ENCODE assay signal across 29 cellular contexts in the genomic region with DNA sequence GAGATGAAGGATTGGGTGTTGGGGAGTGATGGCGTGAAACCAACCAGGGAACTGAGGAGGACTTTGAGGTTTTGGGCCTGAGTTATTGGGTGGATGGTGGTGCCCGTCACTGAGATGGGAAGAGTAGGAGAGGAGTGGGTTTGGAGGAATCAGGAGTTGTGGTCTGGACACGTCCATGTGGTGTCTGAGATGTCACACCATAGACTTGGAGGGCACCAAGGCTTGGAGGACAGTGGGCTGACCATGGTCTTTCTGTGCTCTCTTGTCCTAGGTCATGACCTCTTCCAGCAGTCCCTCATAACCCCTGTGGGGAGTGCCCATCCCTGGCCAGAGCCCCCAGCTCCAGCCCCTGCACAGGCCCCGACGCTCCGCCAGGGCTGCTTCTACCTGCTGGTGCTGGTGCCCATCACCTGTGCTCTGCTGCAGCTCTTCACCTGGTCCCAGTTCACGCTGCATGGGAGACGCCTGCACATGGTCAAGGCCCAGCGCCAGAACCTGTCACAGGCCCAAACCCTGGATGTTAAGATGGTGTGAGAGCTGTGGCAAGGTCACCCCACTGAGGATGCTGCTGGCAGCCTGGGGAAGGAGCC. TPM values are rescaled to one million over a fixed set of nuclear protein-coding genes. Genes with fewer than 3 reads are reported as not detected.
DNase-seq lines count a peak whose midpoint lies in the region; ATAC-seq, FAIRE-seq and TF ChIP-seq lines count a peak whose summit lies in the region.
"Had no signal": no experiment of that assay in that cellular context is flagged by ENCODE, and none has a peak within 500 bp of the region (broad histone marks: within the 10 kb centered on the region; RNA-seq: fewer than 3 reads in every experiment).

No MANE protein-coding gene starts in this region.

- TF ChIP-seq POLR2A in HepG2 (IDR thresholded peaks at IDR 0.05; ENCODE audit: insufficient read depth in 1 of 2, low read depth in 2 of 2, low read length in 2 of 2) (no peak), right lobe of liver (IDR thresholded peaks at IDR 0.05) (no peak)

- H3K79me2 ChIP-seq in SK-N-SH (ENCODE audit: insufficient read depth) (no peaks in the 10 kb centered on the region), HepG2 (ENCODE audit: insufficient read depth, low read length) (no peaks in the 10 kb centered on the region), MM.1S (ENCODE audit: low read length) (no peaks in the 10 kb centered on the region)

- TF ChIP-seq CTCF in SK-N-SH (IDR thresholded peaks at IDR 0.05), result no peak
- TF ChIP-seq CTCF in HepG2 (CRISPR knock-in tag; IDR thresholded peaks at IDR 0.05), result no peak
- TF ChIP-seq CTCF in right lobe of liver (IDR thresholded peaks at IDR 0.05), result no peak
- TF ChIP-seq CTCF in glutamatergic neuron (IDR thresholded peaks at IDR 0.05; ENCODE audit: partially characterized antibody, unreplicated experiment), result no peak
- no peak for TF ChIP-seq CTCF in MM.1S (IDR thresholded peaks at IDR 0.05; ENCODE audit: low read length)

- no peak overlapping the region for H3K27ac ChIP-seq in SK-N-SH (ENCODE audit: low read depth in 2 of 2, low read length in 1 of 2)
- no peak overlapping the region for H3K27ac ChIP-seq in HepG2 (ENCODE audit: extremely low read length, insufficient read depth, low read length)
- H3K27ac ChIP-seq in right lobe of liver, result no peak overlapping the region
- H3K27ac ChIP-seq in MM.1S (ENCODE audit: low read length), result no peak overlapping the region
- H3K27ac ChIP-seq in SJCRH30, result no peak overlapping the region
- H3K27ac ChIP-seq: adrenal gland, C4-2B, colonic mucosa, pancreas, skin epidermis had no signal

- peak overlapping the region; percentile 1 for H3K27ac Mint-ChIP-seq in glutamatergic neuron (ENCODE audit: unreplicated experiment)
- H3K27ac Mint-ChIP-seq: activated CD4-positive, alpha-beta memory T cell treated with anti-CD3 and anti-CD28 coated beads, Interleukin-2, amount 10 ng/mL, durations not matched to agents 7 days and 5 days; IgD-negative memory B cell; nephron had no signal

- TF ChIP-seq EP300 in SK-N-SH (IDR thresholded peaks at IDR 0.05; ENCODE audit: borderline replicate concordance in 1 of 2, low read depth in 1 of 2, low read length in 1 of 2), result no peak
- no peak for TF ChIP-seq EP300 in HepG2 (IDR thresholded peaks at IDR 0.05; ENCODE audit: low read depth in 2 of 2, low read length in 2 of 2)
- TF ChIP-seq EP300 in HepG2 (CRISPR knock-in tag; IDR thresholded peaks at IDR 0.05; ENCODE audit: borderline replicate concordance), result no peak

- H3F3A ChIP-seq in SK-N-SH (replicated peaks; ENCODE audit: insufficient read depth) (peaks cover 15% of the 10 kb centered on the region), MM.1S (ENCODE audit: insufficient read depth, low read length) (peaks cover 5% of the 10 kb centered on the region; the same call in 1 of the 2 replicates)

- H3K4me3 Mint-ChIP-seq in glutamatergic neuron (ENCODE audit: unreplicated experiment), result no peak overlapping the region
- H3K4me3 Mint-ChIP-seq: activated CD4-positive, alpha-beta memory T cell treated with anti-CD3 and anti-CD28 coated beads, Interleukin-2, amount 10 ng/mL, durations not matched to agents 7 days and 5 days; IgD-negative memory B cell; immature natural killer cell; nephron had no signal

- H4K20me1 ChIP-seq in SK-N-SH (ENCODE audit: insufficient read depth), result peaks cover 3% of the 10 kb centered on the region; the same call in 1 of the 2 replicates
- H4K20me1 ChIP-seq in HepG2 (ENCODE audit: insufficient read depth, low read length), result no peaks in the 10 kb centered on the region
- no peaks in the 10 kb centered on the region for H4K20me1 ChIP-seq in MM.1S (ENCODE audit: insufficient read depth, low read length)

- peaks cover 8 to 14% of the 10 kb centered on the region in 2 experiments for H3K36me3 ChIP-seq in SK-N-SH (replicated peaks in 1 of 2; ENCODE audit: control insufficient read depth in 1 of 2, insufficient read depth in 2 of 2, low read length in 1 of 2)
- peaks cover 3% of the 10 kb centered on the region in 2 experiments; a peak in 2 of 5 replicates for H3K36me3 ChIP-seq in HepG2 (replicated peaks in 1 of 2; ENCODE audit: control insufficient read depth in 1 of 2, insufficient read depth in 2 of 2, low read length in 2 of 2)
- H3K36me3 ChIP-seq in right lobe of liver, result peaks cover 0 to 9% (median 3%) of the 10 kb centered on the region in 4 donors
- no peaks in the 10 kb centered on the region for H3K36me3 ChIP-seq in MM.1S (replicated peaks; ENCODE audit: insufficient read depth, low read length)
- H3K36me3 ChIP-seq in SJCRH30, result peaks cover 9% of the 10 kb centered on the region
- H3K36me3 ChIP-seq: colonic mucosa had no signal

- H3K4me1 ChIP-seq in SK-N-SH (ENCODE audit: control insufficient read depth in 1 of 2, insufficient read depth in 2 of 2, low read depth in 1 of 2, low read length in 1 of 2) (no peaks in the 10 kb centered on the region), HepG2 (ENCODE audit: insufficient read depth, low read length) (no peaks in the 10 kb centered on the region), right lobe of liver (peaks cover 0 to 6% (median 0%) of the 10 kb centered on the region in 4 donors), MM.1S (ENCODE audit: low read length) (no peaks in the 10 kb centered on the region), SJCRH30 (no peaks in the 10 kb centered on the region)
- H3K4me1 ChIP-seq: adrenal gland, colonic mucosa, pancreas had no signal

- intact Hi-C loops in HepG2 (cut with micrococcal nuclease; ENCODE audit: unreplicated experiment) (loop anchor here (2.0 to 5.0 kb wide), 2 partner anchors 27 to 53 kb away; a partner anchor contains a TSS), right lobe of liver (cut with DNase I) (no loop called here)

- ATAC-seq in SK-N-SH treated with all-trans-retinoic acid at 6 μM for 48 hours (no peak), HepG2 (no peak), right lobe of liver (no peak)
- ATAC-seq: HCT116, left cardiac atrium, mucosa of descending colon, pancreas had no signal

- H3K9me2 ChIP-seq in SK-N-SH (no peaks in the 10 kb centered on the region), MM.1S (replicated peaks; ENCODE audit: insufficient read depth, low read length) (no peaks in the 10 kb centered on the region)

- CTCF ChIA-PET in SK-N-SH (lab: Yijun Ruan, JAX) (no interaction called here), HepG2 (lab: Yijun Ruan, JAX; ENCODE audit: low intra/inter-chr PET ratio, low total read pairs) (no interaction called here)

- TF ChIP-seq RAD21 in SK-N-SH (IDR thresholded peaks at IDR 0.05; ENCODE audit: low read length) (no peak), HepG2 (CRISPR knock-in tag; IDR thresholded peaks at IDR 0.05) (no peak)

- H2AFZ ChIP-seq in SK-N-SH (ENCODE audit: low read depth), result no peak overlapping the region
- no peak overlapping the region for H2AFZ ChIP-seq in HepG2 (ENCODE audit: low read length)
- no peak overlapping the region for H2AFZ ChIP-seq in MM.1S (ENCODE audit: low read length)

- peaks cover 4% of the 10 kb centered on the region for H3K4me1 Mint-ChIP-seq in glutamatergic neuron (ENCODE audit: low read depth, unreplicated experiment)
- H3K4me1 Mint-ChIP-seq: nephron had no signal

- no peaks in the 10 kb centered on the region for H3K27me3 ChIP-seq in SK-N-SH (ENCODE audit: insufficient read depth)
- no peaks in the 10 kb centered on the region for H3K27me3 ChIP-seq in HepG2 (ENCODE audit: control insufficient read depth in 1 of 2, insufficient read depth in 2 of 2, low read length in 2 of 2)
- no peaks in the 10 kb centered on the region for H3K27me3 ChIP-seq in right lobe of liver
- no peaks in the 10 kb centered on the region for H3K27me3 ChIP-seq in MM.1S (replicated peaks; ENCODE audit: insufficient read depth, low read length)
- no peaks in the 10 kb centered on the region for H3K27me3 ChIP-seq in SJCRH30
- H3K27me3 ChIP-seq: adrenal gland, colonic mucosa, pancreas, upper lobe of left lung had no signal

- no peak for FAIRE-seq in HepG2 (lab: Jason Lieb, UNC)
- FAIRE-seq: pancreas, TTC549 had no signal

- H3K9me3 ChIP-seq in SK-N-SH, result no peaks in the 10 kb centered on the region
- no peaks in the 10 kb centered on the region for H3K9me3 ChIP-seq in HepG2 (ENCODE audit: low read length)
- H3K9me3 ChIP-seq in right lobe of liver, result no peaks in the 10 kb centered on the region
- H3K9me3 ChIP-seq in MM.1S (replicated peaks; ENCODE audit: insufficient read depth, low read length), result no peaks in the 10 kb centered on the region
- no peaks in the 10 kb centered on the region for H3K9me3 ChIP-seq in SJCRH30 (replicated peaks)
- H3K9me3 ChIP-seq: adrenal gland, colonic mucosa, mucosa of descending colon, pancreas, upper lobe of left lung had no signal

- no peaks in the 10 kb centered on the region for H3K36me3 Mint-ChIP-seq in glutamatergic neuron (ENCODE audit: unreplicated experiment)
- H3K36me3 Mint-ChIP-seq: IgD-negative memory B cell, immature natural killer cell had no signal

- DNase-seq in SK-N-SH (no peak), HepG2 (ENCODE audit: low spot score) (no peak), right lobe of liver (no peak), glutamatergic neuron (no peak), MM.1S (no peak), HCEC 1CT (no peak), SJCRH30 (no peak)
- DNase-seq: activated CD4-positive, alpha-beta memory T cell treated with anti-CD3 and anti-CD28 coated beads, Interleukin-2, amount 10 ng/mL, durations not matched to agents 7 days and 5 days; activated gamma-delta T cell; colonic mucosa; DND-41; effector CD4-positive, alpha-beta T cell; immature natural killer cell; left cardiac atrium; NCI-H1092; NCI-H1694; stimulated activated naive CD4-positive, alpha-beta T cell had no signal

- peaks cover 16% of the 10 kb centered on the region for H3K9me3 Mint-ChIP-seq in glutamatergic neuron (ENCODE audit: unreplicated experiment)
- H3K9me3 Mint-ChIP-seq: activated CD4-positive, alpha-beta memory T cell treated with anti-CD3 and anti-CD28 coated beads, Interleukin-2, amount 10 ng/mL, durations not matched to agents 7 days and 5 days; IgD-negative memory B cell; immature natural killer cell; nephron had no signal

- H3K4me2 ChIP-seq in SK-N-SH (no peak overlapping the region), HepG2 (ENCODE audit: low read depth, low read length) (no peak overlapping the region), MM.1S (ENCODE audit: low read depth, low read length) (no peak overlapping the region)

- H3K4me3 ChIP-seq in SK-N-SH (ENCODE audit: low read depth in 2 of 2, low read length in 1 of 2) (no peak overlapping the region), HepG2 (replicated peaks in 1 of 3; ENCODE audit: insufficient read depth in 1 of 3, low read depth in 2 of 3, low read length in 3 of 3) (no peak overlapping the region), right lobe of liver (no peak overlapping the region), MM.1S (ENCODE audit: low read length) (no peak overlapping the region), SJCRH30 (no peak overlapping the region)
- H3K4me3 ChIP-seq: adrenal gland, colonic mucosa, mucosa of descending colon, pancreas, skin epidermis, upper lobe of left lung had no signal

- in situ Hi-C loops in HepG2 (cut with HindIII; ENCODE audit: extremely low pct_ligation_motif_present, low pct_unique_long_range_greater_than_20kb), result loop anchor here (10.0 kb wide), 1 partner anchor 71 kb away; no protein-coding TSS in a partner anchor

- BruUV-seq in HepG2 (replicated peaks; lab: Mats Ljungman, UMichigan), result no TSS peak

- H3K9ac ChIP-seq in SK-N-SH (no peak overlapping the region), HepG2 (ENCODE audit: insufficient read depth, low read depth, low read length) (no peak overlapping the region), MM.1S (ENCODE audit: low read length) (no peak overlapping the region)

- peaks cover 8% of the 10 kb centered on the region for H3K27me3 Mint-ChIP-seq in glutamatergic neuron (ENCODE audit: unreplicated experiment)
- H3K27me3 Mint-ChIP-seq: activated CD4-positive, alpha-beta memory T cell treated with anti-CD3 and anti-CD28 coated beads, Interleukin-2, amount 10 ng/mL, durations not matched to agents 7 days and 5 days; IgD-negative memory B cell had no signal

- 95% methylated on average over 9 of the region's 9 CpGs for WGBS in SK-N-SH (ENCODE audit: low lambda C conversion rate)
- 98% methylated on average over 9 of the region's 9 CpGs for WGBS in HepG2 (ENCODE audit: low lambda C conversion rate)
- 100% methylated on average over 4 of the region's 9 CpGs for WGBS in right lobe of liver (ENCODE audit: insufficient coverage, low coverage, low lambda C conversion rate, missing lambda C conversion rate)

- POLR2A ChIA-PET in SK-N-SH (lab: Yijun Ruan, JAX) (interaction anchor here (1.6 kb wide), 1 partner anchor 72 kb away, joined by 4 read pairs; no protein-coding TSS in a partner anchor), HepG2 (lab: Yijun Ruan, JAX) (interaction anchor here (1.7 kb wide), 1 partner anchor 12 kb away, joined by 3 read pairs; no protein-coding TSS in a partner anchor)

RNA-seq across cellular contexts. Expression of a gene that starts 24.2 kb away (rescaled TPM):
- polyA plus RNA-seq in SK-N-SH (2012; rRNA removed) (0.05 and 0.07 TPM in 2 replicates), HepG2 (2011; rRNA removed) (0.05 TPM in 2 replicates)
- polyA plus RNA-seq in SK-N-SH (2012; cell fraction: cytosol; rRNA removed), result 0.03 and 0.07 TPM in 2 replicates
- polyA plus RNA-seq in SK-N-SH (2012; cell fraction: nucleus; rRNA removed), result 0.08 and 0.19 TPM in 2 replicates
- total RNA-seq in HepG2 (2016; rRNA removed; fragmentation: Illumina TruSeq; extraction: Trizol) (0.07 TPM in 1 of 2 replicates, not detected in the other), right lobe of liver (not detected), glutamatergic neuron (ENCODE audit: unreplicated experiment) (not detected)
- total RNA-seq in HepG2 (2016; cell fraction: cytosol; rRNA removed; fragmentation: Illumina TruSeq; extraction: Trizol; ENCODE audit: low read depth), result 0.40 TPM in 1 of 2 replicates, not detected in the other
- not detected in 2 replicates for total RNA-seq in HepG2 (2016; cell fraction: insoluble cytoplasmic fraction; rRNA removed; fragmentation: Illumina TruSeq; extraction: Trizol)
- 0.28 TPM in 1 of 2 replicates, not detected in the other for total RNA-seq in HepG2 (2016; cell fraction: membrane; rRNA removed; fragmentation: Illumina TruSeq; extraction: Trizol)
- total RNA-seq in HepG2 (2016; cell fraction: nucleus; rRNA removed; fragmentation: Illumina TruSeq; extraction: Trizol), result not detected in 2 replicates
- 0.12 and 0.17 TPM in 2 replicates for polyA plus RNA-seq in HepG2 (2011; cell fraction: cytosol; rRNA removed)
- polyA plus RNA-seq in HepG2 (2011; cell fraction: nucleus; rRNA removed), result 0.19 TPM in 1 of 2 replicates, not detected in the other
- 1.3 TPM in 2 replicates for polyA plus RNA-seq in HepG2 (2012)
- polyA plus RNA-seq in HepG2 (2016; cell fraction: cytosol; fragmentation: Illumina TruSeq; extraction: Trizol; ENCODE audit: low read depth), result 0.15 and 0.16 TPM in 2 replicates
- polyA plus RNA-seq in HepG2 (2016; cell fraction: insoluble cytoplasmic fraction; fragmentation: Illumina TruSeq; extraction: Trizol; ENCODE audit: low read depth), result 0.26 TPM in 1 of 2 replicates, not detected in the other
- polyA plus RNA-seq in HepG2 (2016; cell fraction: membrane; fragmentation: Illumina TruSeq; extraction: Trizol; ENCODE audit: low read depth), result 0.19 TPM in 1 of 2 replicates, not detected in the other
- not detected in 2 replicates for polyA plus RNA-seq in HepG2 (2016; cell fraction: nucleus; fragmentation: Illumina TruSeq; extraction: Trizol; ENCODE audit: insufficient read depth, low read depth)
- 0.32 and 1.9 TPM in 2 replicates for polyA minus RNA-seq in HepG2 (2011; rRNA and poly(A)+ RNA removed; ENCODE audit: low replicate concordance)
- not detected in 2 replicates for polyA minus RNA-seq in HepG2 (2011; cell fraction: cytosol; rRNA and poly(A)+ RNA removed)
- 0.39 TPM in 1 of 2 replicates, not detected in the other for polyA minus RNA-seq in HepG2 (2011; cell fraction: nucleus; rRNA and poly(A)+ RNA removed)
- 0.08 and 0.15 TPM in 2 replicates for total RNA-seq in SJCRH30 (2014; rRNA removed; shearing (Covaris generic))
- total RNA-seq: left cardiac atrium, lung microvascular endothelial cell had no signal

RNA-seq across cellular contexts. Expression of a gene that starts 27.0 kb away (rescaled TPM):
- polyA plus RNA-seq in SK-N-SH (2012; rRNA removed), result 106 and 117 TPM in 2 replicates
- 75.0 and 94.7 TPM in 2 replicates for polyA plus RNA-seq in SK-N-SH (2012; cell fraction: cytosol; rRNA removed)
- polyA plus RNA-seq in SK-N-SH (2012; cell fraction: nucleus; rRNA removed), result 108 and 123 TPM in 2 replicates
- total RNA-seq in HepG2 (2016; rRNA removed; fragmentation: Illumina TruSeq; extraction: Trizol), result 62.8 and 69.4 TPM in 2 replicates
- 14.7 and 16.3 TPM in 2 replicates for total RNA-seq in HepG2 (2016; cell fraction: cytosol; rRNA removed; fragmentation: Illumina TruSeq; extraction: Trizol; ENCODE audit: low read depth)
- 63.0 and 73.2 TPM in 2 replicates for total RNA-seq in HepG2 (2016; cell fraction: insoluble cytoplasmic fraction; rRNA removed; fragmentation: Illumina TruSeq; extraction: Trizol)
- total RNA-seq in HepG2 (2016; cell fraction: membrane; rRNA removed; fragmentation: Illumina TruSeq; extraction: Trizol), result 32.7 and 37.9 TPM in 2 replicates
- total RNA-seq in HepG2 (2016; cell fraction: nucleus; rRNA removed; fragmentation: Illumina TruSeq; extraction: Trizol), result 35.2 and 40.1 TPM in 2 replicates
- 59.6 and 75.9 TPM in 2 replicates for polyA plus RNA-seq in HepG2 (2011; rRNA removed)
- 51.7 and 56.1 TPM in 2 replicates for polyA plus RNA-seq in HepG2 (2011; cell fraction: cytosol; rRNA removed)
- polyA plus RNA-seq in HepG2 (2011; cell fraction: nucleus; rRNA removed), result 46.8 and 55.9 TPM in 2 replicates
- polyA plus RNA-seq in HepG2 (2012), result 33.3 and 42.9 TPM in 2 replicates
- 13.4 and 14.5 TPM in 2 replicates for polyA plus RNA-seq in HepG2 (2016; cell fraction: cytosol; fragmentation: Illumina TruSeq; extraction: Trizol; ENCODE audit: low read depth)
- polyA plus RNA-seq in HepG2 (2016; cell fraction: insoluble cytoplasmic fraction; fragmentation: Illumina TruSeq; extraction: Trizol; ENCODE audit: low read depth), result 64.8 and 71.3 TPM in 2 replicates
- polyA plus RNA-seq in HepG2 (2016; cell fraction: membrane; fragmentation: Illumina TruSeq; extraction: Trizol; ENCODE audit: low read depth), result 24.6 and 24.8 TPM in 2 replicates
- polyA plus RNA-seq in HepG2 (2016; cell fraction: nucleus; fragmentation: Illumina TruSeq; extraction: Trizol; ENCODE audit: insufficient read depth, low read depth), result 49.5 and 54.0 TPM in 2 replicates
- 150 and 215 TPM in 2 replicates for polyA minus RNA-seq in HepG2 (2011; rRNA and poly(A)+ RNA removed; ENCODE audit: low replicate concordance)
- 37.5 and 44.2 TPM in 2 replicates for polyA minus RNA-seq in HepG2 (2011; cell fraction: cytosol; rRNA and poly(A)+ RNA removed)
- 29.6 and 42.6 TPM in 2 replicates for polyA minus RNA-seq in HepG2 (2011; cell fraction: nucleus; rRNA and poly(A)+ RNA removed)
- total RNA-seq in right lobe of liver, result 10 to 100 TPM; 25.6 to 47.9 (median 31.3) TPM
- 250 TPM for total RNA-seq in glutamatergic neuron (ENCODE audit: unreplicated experiment)
- total RNA-seq in SJCRH30 (2014; rRNA removed; shearing (Covaris generic)), result 257 and 271 TPM in 2 replicates

RNA-seq across cellular contexts. Expression of a gene that starts 28.2 kb away (rescaled TPM):
- polyA plus RNA-seq in SK-N-SH (2012; rRNA removed), result 4.6 and 5.7 TPM in 2 replicates
- polyA plus RNA-seq in SK-N-SH (2012; cell fraction: cytosol; rRNA removed), result 3.7 and 5.7 TPM in 2 replicates
- polyA plus RNA-seq in SK-N-SH (2012; cell fraction: nucleus; rRNA removed), result 6.2 and 8.9 TPM in 2 replicates
- total RNA-seq in HepG2 (2016; rRNA removed; fragmentation: Illumina TruSeq; extraction: Trizol), result 2.9 and 4.0 TPM in 2 replicates
- total RNA-seq in HepG2 (2016; cell fraction: cytosol; rRNA removed; fragmentation: Illumina TruSeq; extraction: Trizol; ENCODE audit: low read depth), result 0.61 and 1.5 TPM in 2 replicates
- 2.6 and 3.8 TPM in 2 replicates for total RNA-seq in HepG2 (2016; cell fraction: insoluble cytoplasmic fraction; rRNA removed; fragmentation: Illumina TruSeq; extraction: Trizol)
- total RNA-seq in HepG2 (2016; cell fraction: membrane; rRNA removed; fragmentation: Illumina TruSeq; extraction: Trizol), result 1.7 and 1.8 TPM in 2 replicates
- 3.5 and 3.9 TPM in 2 replicates for total RNA-seq in HepG2 (2016; cell fraction: nucleus; rRNA removed; fragmentation: Illumina TruSeq; extraction: Trizol)
- 5.5 and 6.7 TPM in 2 replicates for polyA plus RNA-seq in HepG2 (2011; rRNA removed)
- polyA plus RNA-seq in HepG2 (2011; cell fraction: cytosol; rRNA removed), result 4.9 and 5.6 TPM in 2 replicates
- polyA plus RNA-seq in HepG2 (2011; cell fraction: nucleus; rRNA removed), result 5.9 and 6.9 TPM in 2 replicates
- 5.4 and 5.8 TPM in 2 replicates for polyA plus RNA-seq in HepG2 (2012)
- 0.36 and 0.45 TPM in 2 replicates for polyA plus RNA-seq in HepG2 (2016; cell fraction: cytosol; fragmentation: Illumina TruSeq; extraction: Trizol; ENCODE audit: low read depth)
- 5.4 and 6.5 TPM in 2 replicates for polyA plus RNA-seq in HepG2 (2016; cell fraction: insoluble cytoplasmic fraction; fragmentation: Illumina TruSeq; extraction: Trizol; ENCODE audit: low read depth)
- 1.2 and 1.4 TPM in 2 replicates for polyA plus RNA-seq in HepG2 (2016; cell fraction: membrane; fragmentation: Illumina TruSeq; extraction: Trizol; ENCODE audit: low read depth)
- 5.6 and 7.3 TPM in 2 replicates for polyA plus RNA-seq in HepG2 (2016; cell fraction: nucleus; fragmentation: Illumina TruSeq; extraction: Trizol; ENCODE audit: insufficient read depth, low read depth)
- 8.4 and 12.3 TPM in 2 replicates for polyA minus RNA-seq in HepG2 (2011; rRNA and poly(A)+ RNA removed; ENCODE audit: low replicate concordance)
- polyA minus RNA-seq in HepG2 (2011; cell fraction: cytosol; rRNA and poly(A)+ RNA removed), result 4.6 and 5.1 TPM in 2 replicates
- 4.8 and 5.7 TPM in 2 replicates for polyA minus RNA-seq in HepG2 (2011; cell fraction: nucleus; rRNA and poly(A)+ RNA removed)
- total RNA-seq in right lobe of liver, result 1 to 10 TPM; 4.2 to 6.2 (median 5.1) TPM
- 19.9 TPM for total RNA-seq in glutamatergic neuron (ENCODE audit: unreplicated experiment)
- total RNA-seq in SJCRH30 (2014; rRNA removed; shearing (Covaris generic)), result 10.5 and 12.6 TPM in 2 replicates

RNA-seq across cellular contexts. Expression of a gene that starts 43.2 kb away (rescaled TPM):
- 130 and 162 TPM in 2 replicates for polyA plus RNA-seq in SK-N-SH (2012; rRNA removed)
- 95.1 and 125 TPM in 2 replicates for polyA plus RNA-seq in SK-N-SH (2012; cell fraction: cytosol; rRNA removed)
- polyA plus RNA-seq in SK-N-SH (2012; cell fraction: nucleus; rRNA removed), result 224 and 316 TPM in 2 replicates
- total RNA-seq in HepG2 (2016; rRNA removed; fragmentation: Illumina TruSeq; extraction: Trizol), result 13.0 and 13.1 TPM in 2 replicates
- total RNA-seq in HepG2 (2016; cell fraction: cytosol; rRNA removed; fragmentation: Illumina TruSeq; extraction: Trizol; ENCODE audit: low read depth), result 4.3 and 6.6 TPM in 2 replicates
- 11.4 and 14.7 TPM in 2 replicates for total RNA-seq in HepG2 (2016; cell fraction: insoluble cytoplasmic fraction; rRNA removed; fragmentation: Illumina TruSeq; extraction: Trizol)
- total RNA-seq in HepG2 (2016; cell fraction: membrane; rRNA removed; fragmentation: Illumina TruSeq; extraction: Trizol), result 8.6 and 10.3 TPM in 2 replicates
- total RNA-seq in HepG2 (2016; cell fraction: nucleus; rRNA removed; fragmentation: Illumina TruSeq; extraction: Trizol), result 7.0 and 9.7 TPM in 2 replicates
- 18.4 and 19.3 TPM in 2 replicates for polyA plus RNA-seq in HepG2 (2011; rRNA removed)
- 31.2 and 40.8 TPM in 2 replicates for polyA plus RNA-seq in HepG2 (2011; cell fraction: cytosol; rRNA removed)
- polyA plus RNA-seq in HepG2 (2011; cell fraction: nucleus; rRNA removed), result 47.1 and 47.2 TPM in 2 replicates
- 17.2 and 18.2 TPM in 2 replicates for polyA plus RNA-seq in HepG2 (2012)
- 8.4 and 10.7 TPM in 2 replicates for polyA plus RNA-seq in HepG2 (2016; cell fraction: cytosol; fragmentation: Illumina TruSeq; extraction: Trizol; ENCODE audit: low read depth)
- 13.0 and 17.2 TPM in 2 replicates for polyA plus RNA-seq in HepG2 (2016; cell fraction: insoluble cytoplasmic fraction; fragmentation: Illumina TruSeq; extraction: Trizol; ENCODE audit: low read depth)
- 10.6 and 12.1 TPM in 2 replicates for polyA plus RNA-seq in HepG2 (2016; cell fraction: membrane; fragmentation: Illumina TruSeq; extraction: Trizol; ENCODE audit: low read depth)
- 20.9 and 24.8 TPM in 2 replicates for polyA plus RNA-seq in HepG2 (2016; cell fraction: nucleus; fragmentation: Illumina TruSeq; extraction: Trizol; ENCODE audit: insufficient read depth, low read depth)
- polyA minus RNA-seq in HepG2 (2011; rRNA and poly(A)+ RNA removed; ENCODE audit: low replicate concordance), result 14.5 and 32.9 TPM in 2 replicates
- polyA minus RNA-seq in HepG2 (2011; cell fraction: cytosol; rRNA and poly(A)+ RNA removed), result 6.2 and 7.1 TPM in 2 replicates
- polyA minus RNA-seq in HepG2 (2011; cell fraction: nucleus; rRNA and poly(A)+ RNA removed), result 8.6 and 9.1 TPM in 2 replicates
- 10 to 100 TPM; 23.0 to 32.1 (median 26.8) TPM for total RNA-seq in right lobe of liver
- total RNA-seq in glutamatergic neuron (ENCODE audit: unreplicated experiment), result 104 TPM
- 94.8 and 101 TPM in 2 replicates for total RNA-seq in SJCRH30 (2014; rRNA removed; shearing (Covaris generic))

RNA-seq across cellular contexts. Expression of a gene that starts 54.9 kb away (rescaled TPM):
- polyA plus RNA-seq in SK-N-SH (2012; rRNA removed) (11.7 and 17.2 TPM in 2 replicates), HepG2 (2011; rRNA removed) (4.3 and 6.4 TPM in 2 replicates)
- 6.0 and 10.9 TPM in 2 replicates for polyA plus RNA-seq in SK-N-SH (2012; cell fraction: cytosol; rRNA removed)
- polyA plus RNA-seq in SK-N-SH (2012; cell fraction: nucleus; rRNA removed), result 38.1 and 88.2 TPM in 2 replicates
- total RNA-seq in HepG2 (2016; rRNA removed; fragmentation: Illumina TruSeq; extraction: Trizol) (8.3 and 8.6 TPM in 2 replicates), right lobe of liver (10 to 100 TPM in 2 of 6 experiments, 1 to 10 TPM in 4; 5.6 to 22.9 (median 9.0) TPM), glutamatergic neuron (ENCODE audit: unreplicated experiment) (23.4 TPM)
- 3.2 and 3.3 TPM in 2 replicates for total RNA-seq in HepG2 (2016; cell fraction: cytosol; rRNA removed; fragmentation: Illumina TruSeq; extraction: Trizol; ENCODE audit: low read depth)
- total RNA-seq in HepG2 (2016; cell fraction: insoluble cytoplasmic fraction; rRNA removed; fragmentation: Illumina TruSeq; extraction: Trizol), result 7.7 and 8.0 TPM in 2 replicates
- 5.6 and 6.1 TPM in 2 replicates for total RNA-seq in HepG2 (2016; cell fraction: membrane; rRNA removed; fragmentation: Illumina TruSeq; extraction: Trizol)
- total RNA-seq in HepG2 (2016; cell fraction: nucleus; rRNA removed; fragmentation: Illumina TruSeq; extraction: Trizol), result 3.3 and 3.6 TPM in 2 replicates
- 6.2 and 12.2 TPM in 2 replicates for polyA plus RNA-seq in HepG2 (2011; cell fraction: cytosol; rRNA removed)
- polyA plus RNA-seq in HepG2 (2011; cell fraction: nucleus; rRNA removed), result 30.9 and 35.5 TPM in 2 replicates
- polyA plus RNA-seq in HepG2 (2012), result 4.1 and 4.3 TPM in 2 replicates
- 2.7 and 3.5 TPM in 2 replicates for polyA plus RNA-seq in HepG2 (2016; cell fraction: cytosol; fragmentation: Illumina TruSeq; extraction: Trizol; ENCODE audit: low read depth)
- polyA plus RNA-seq in HepG2 (2016; cell fraction: insoluble cytoplasmic fraction; fragmentation: Illumina TruSeq; extraction: Trizol; ENCODE audit: low read depth), result 6.9 and 8.6 TPM in 2 replicates
- polyA plus RNA-seq in HepG2 (2016; cell fraction: membrane; fragmentation: Illumina TruSeq; extraction: Trizol; ENCODE audit: low read depth), result 4.3 and 4.4 TPM in 2 replicates
- polyA plus RNA-seq in HepG2 (2016; cell fraction: nucleus; fragmentation: Illumina TruSeq; extraction: Trizol; ENCODE audit: insufficient read depth, low read depth), result 9.7 TPM in 2 replicates
- 3.8 and 4.9 TPM in 2 replicates for polyA minus RNA-seq in HepG2 (2011; rRNA and poly(A)+ RNA removed; ENCODE audit: low replicate concordance)
- 2.8 and 4.0 TPM in 2 replicates for polyA minus RNA-seq in HepG2 (2011; cell fraction: cytosol; rRNA and poly(A)+ RNA removed)
- 3.0 and 3.4 TPM in 2 replicates for polyA minus RNA-seq in HepG2 (2011; cell fraction: nucleus; rRNA and poly(A)+ RNA removed)
- 5.8 and 6.1 TPM in 2 replicates for total RNA-seq in SJCRH30 (2014; rRNA removed; shearing (Covaris generic))
